8 cellular contexts compared by ENCODE assay signal in the genomic region with DNA sequence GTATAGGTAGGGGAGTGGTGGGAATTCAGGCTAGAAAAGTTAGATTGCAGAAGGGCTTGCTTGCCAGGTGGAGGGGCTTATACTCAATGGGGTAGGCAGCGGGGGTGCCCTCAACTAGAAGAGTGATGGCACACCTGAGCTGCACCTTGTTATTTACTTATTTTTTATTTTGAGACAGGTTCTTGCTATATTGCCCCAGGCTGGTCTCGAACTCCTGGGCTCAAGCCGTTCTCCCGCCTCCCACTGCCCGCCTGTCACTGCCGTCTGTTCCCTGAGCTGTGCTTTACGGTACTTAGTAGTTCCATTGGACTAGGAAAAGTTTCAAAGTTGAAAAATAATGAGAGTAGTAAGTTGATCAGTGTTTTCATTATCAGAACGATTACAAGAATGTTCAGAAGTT. TPM values are rescaled to one million over a fixed set of nuclear protein-coding genes. Genes with fewer than 3 reads are reported as not detected.
DNase-seq lines count a peak whose midpoint lies in the region; ATAC-seq and TF ChIP-seq lines count a peak whose summit lies in the region.
"Had no signal": no experiment of that assay in that cellular context is flagged by ENCODE, and none has a peak within 500 bp of the region (broad histone marks: within the 10 kb centered on the region; RNA-seq: fewer than 3 reads in every experiment).

No MANE protein-coding gene starts in this region.

- H3K27me3 ChIP-seq in WERI-Rb-1 (ENCODE audit: insufficient read depth, low read depth, severe bottlenecking) (no peaks in the 10 kb centered on the region), right cardiac atrium (ENCODE audit: control insufficient read depth, insufficient read depth) (no peaks in the 10 kb centered on the region), spleen (replicated peaks in 1 of 7) (no peaks in the 10 kb centered on the region)

- H3K4me1 ChIP-seq in HEK293 (ENCODE audit: control insufficient read depth, insufficient read depth, low read length): peaks cover 55% of the 10 kb centered on the region
- H3K4me1 ChIP-seq in right cardiac atrium (ENCODE audit: control insufficient read depth, insufficient read depth, low read length): peaks cover 7% of the 10 kb centered on the region
- H3K4me1 ChIP-seq in spleen: peaks cover 55 to 80% (median 75%) of the 10 kb centered on the region in 6 donors

- intact Hi-C loops in right cardiac atrium (cut with DNase I) (no loop called here), spleen (cut with DNase I; ENCODE audit: low total_unique reads) (no loop called here)

- TF ChIP-seq CTCF in HEK293 (tag by site-specific recombination; IDR thresholded peaks at IDR 0.05) (no peak), WERI-Rb-1 (IDR thresholded peaks at IDR 0.05; ENCODE audit: low read depth, low read length) (no peak), spleen (IDR thresholded peaks at IDR 0.05 in 8 of 11, conservative IDR thresholded peaks at IDR 0.05 in 3 of 11) (no peak)

- CTCF ChIA-PET in HEK293 (lab: Yijun Ruan, JAX): interaction anchor here (0.5 to 1.5 kb wide), 6 partner anchors 20 to 256 kb away, joined by 3 to 6 read pairs (median 4); no protein-coding TSS in a partner anchor

- peak overlapping the region; percentile 99 for H3K4me3 ChIP-seq in HEK293 (ENCODE audit: low read depth, low read length)
- peak overlapping the region; percentile 98 for H3K4me3 ChIP-seq in WERI-Rb-1 (ENCODE audit: low read depth, low read length)
- H3K4me3 ChIP-seq in right cardiac atrium (ENCODE audit: low read length): peak overlapping the region; percentile 94
- H3K4me3 ChIP-seq in spleen: peak overlapping the region in 6 of 8 donors; percentile 53 to 83 (median 56)

- no peak for ATAC-seq in right cardiac atrium
- no peak for ATAC-seq in GM21423 (IDR thresholded peaks at IDR 0.05; ENCODE audit: unreplicated experiment)
- ATAC-seq in HG03432 (IDR thresholded peaks at IDR 0.05; ENCODE audit: unreplicated experiment): no peak

- H3K36me3 ChIP-seq in HEK293 (ENCODE audit: control insufficient read depth in 2 of 2, insufficient read depth in 1 of 2, low read length in 2 of 2) (peaks cover 0 to 7% of the 10 kb centered on the region in 2 experiments; a peak in 1 of 3 replicates), WERI-Rb-1 (peaks cover 24% of the 10 kb centered on the region), spleen (peaks cover 0 to 29% (median 0%) of the 10 kb centered on the region in 6 donors)

- 29% methylated on average over 8 of the region's 8 CpGs for WGBS in right cardiac atrium
- WGBS in spleen, 5 donors: 57 to 79% (median 70%) methylated on average over 5 to 8 of the region's 8 CpGs

- no peak for DNase-seq in WERI-Rb-1
- DNase-seq in right cardiac atrium: no peak
- DNase-seq in spleen: no peak
- no peak for DNase-seq in Ammon's horn (ENCODE audit: low spot score)
- DNase-seq: stimulated activated CD4-positive, alpha-beta T cell treated with anti-CD3 and anti-CD28 coated beads, Interleukin-2, amount 100 ng/mL, for 48 hours had no signal

- H3K27ac ChIP-seq in HEK293 (ENCODE audit: extremely low read depth, low read depth, low read length) (peak overlapping the region; percentile 100), WERI-Rb-1 (peak overlapping the region; percentile 99; the same call in 1 of the 2 replicates), right cardiac atrium (ENCODE audit: low read length) (peak overlapping the region; percentile 75), spleen (peak overlapping the region in 5 of 8 donors; percentile 4 to 99 (median 96))

- H3K9me3 ChIP-seq in HEK293 (ENCODE audit: control insufficient read depth, insufficient read depth, low read depth, low read length): no peaks in the 10 kb centered on the region
- no peaks in the 10 kb centered on the region for H3K9me3 ChIP-seq in WERI-Rb-1 (ENCODE audit: severe bottlenecking)
- no peaks in the 10 kb centered on the region for H3K9me3 ChIP-seq in right cardiac atrium (ENCODE audit: control insufficient read depth, low read length)
- no peaks in the 10 kb centered on the region for H3K9me3 ChIP-seq in spleen

- no peak for TF ChIP-seq POLR2A in spleen (IDR thresholded peaks at IDR 0.05)

- POLR2A ChIA-PET in HEK293 (lab: Yijun Ruan, JAX): interaction anchor here (0.5 to 1.0 kb wide), 2 partner anchors 69 to 97 kb away, joined by 3 to 4 read pairs; partner anchors contain the start of gene EIF2S3

TF ChIP-seq in HEK293, 187 proteins besides CTCF, POLR2A, EP300 and RAD21:
- TF ChIP-seq ZNF704 (tag by site-specific recombination; IDR thresholded peaks at IDR 0.05) (no peak), EGR2 (tag by site-specific recombination; IDR thresholded peaks at IDR 0.05; ENCODE audit: low read depth) (no peak), ZNF174 (tag by site-specific recombination; IDR thresholded peaks at IDR 0.05) (no peak), GLIS1 (tag by site-specific recombination; IDR thresholded peaks at IDR 0.05) (no peak), RBAK (tag by site-specific recombination; IDR thresholded peaks at IDR 0.05) (no peak), ZNF155 (tag by site-specific recombination; IDR thresholded peaks at IDR 0.05) (no peak), ZNF416 (tag by site-specific recombination; IDR thresholded peaks at IDR 0.05) (no peak), ZNF223 (tag by site-specific recombination; IDR thresholded peaks at IDR 0.05) (no peak), ZNF24 (tag by site-specific recombination; IDR thresholded peaks at IDR 0.05) (no peak), OVOL3 (tag by site-specific recombination; IDR thresholded peaks at IDR 0.05) (no peak), ZNF18 (tag by site-specific recombination; IDR thresholded peaks at IDR 0.05) (no peak), ZNF132 (tag by site-specific recombination; IDR thresholded peaks at IDR 0.05; ENCODE audit: borderline replicate concordance) (no peak), ZNF394 (tag by site-specific recombination; IDR thresholded peaks at IDR 0.05; ENCODE audit: borderline replicate concordance) (no peak), ZFP3 (tag by site-specific recombination; IDR thresholded peaks at IDR 0.05; ENCODE audit: low read depth) (no peak)
- TF ChIP-seq, protein P1, sequence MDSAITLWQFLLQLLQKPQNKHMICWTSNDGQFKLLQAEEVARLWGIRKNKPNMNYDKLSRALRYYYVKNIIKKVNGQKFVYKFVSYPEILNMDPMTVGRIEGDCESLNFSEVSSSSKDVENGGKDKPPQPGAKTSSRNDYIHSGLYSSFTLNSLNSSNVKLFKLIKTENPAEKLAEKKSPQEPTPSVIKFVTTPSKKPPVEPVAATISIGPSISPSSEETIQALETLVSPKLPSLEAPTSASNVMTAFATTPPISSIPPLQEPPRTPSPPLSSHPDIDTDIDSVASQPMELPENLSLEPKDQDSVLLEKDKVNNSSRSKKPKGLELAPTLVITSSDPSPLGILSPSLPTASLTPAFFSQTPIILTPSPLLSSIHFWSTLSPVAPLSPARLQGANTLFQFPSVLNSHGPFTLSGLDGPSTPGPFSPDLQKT (IDR thresholded peaks at IDR 0.05; ENCODE audit: borderline replicate concordance, low read depth, low read length): no peak
- TF ChIP-seq, protein P2, sequence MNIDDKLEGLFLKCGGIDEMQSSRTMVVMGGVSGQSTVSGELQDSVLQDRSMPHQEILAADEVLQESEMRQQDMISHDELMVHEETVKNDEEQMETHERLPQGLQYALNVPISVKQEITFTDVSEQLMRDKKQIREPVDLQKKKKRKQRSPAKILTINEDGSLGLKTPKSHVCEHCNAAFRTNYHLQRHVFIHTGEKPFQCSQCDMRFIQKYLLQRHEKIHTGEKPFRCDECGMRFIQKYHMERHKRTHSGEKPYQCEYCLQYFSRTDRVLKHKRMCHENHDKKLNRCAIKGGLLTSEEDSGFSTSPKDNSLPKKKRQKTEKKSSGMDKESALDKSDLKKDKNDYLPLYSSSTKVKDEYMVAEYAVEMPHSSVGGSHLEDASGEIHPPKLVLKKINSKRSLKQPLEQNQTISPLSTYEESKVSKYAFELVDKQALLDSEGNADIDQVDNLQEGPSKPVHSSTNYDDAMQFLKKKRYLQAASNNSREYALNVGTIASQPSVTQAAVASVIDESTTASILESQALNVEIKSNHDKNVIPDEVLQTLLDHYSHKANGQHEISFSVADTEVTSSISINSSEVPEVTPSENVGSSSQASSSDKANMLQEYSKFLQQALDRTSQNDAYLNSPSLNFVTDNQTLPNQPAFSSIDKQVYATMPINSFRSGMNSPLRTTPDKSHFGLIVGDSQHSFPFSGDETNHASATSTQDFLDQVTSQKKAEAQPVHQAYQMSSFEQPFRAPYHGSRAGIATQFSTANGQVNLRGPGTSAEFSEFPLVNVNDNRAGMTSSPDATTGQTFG (tag by site-specific recombination; IDR thresholded peaks at IDR 0.05; ENCODE audit: borderline replicate concordance): no peak

RNA-seq across cellular contexts. Expression of gene ZFX, which starts 2.0 kb away (rescaled TPM):
- 10 to 100 TPM; 36.0 to 64.4 (median 50.7) TPM for total RNA-seq in right cardiac atrium
- 5.6 TPM for polyA plus RNA-seq in right cardiac atrium
- total RNA-seq in spleen: 100 to 1,000 TPM in 1 of 7 donors, 10 to 100 TPM in 6; 58.1 to 105 (median 77.7) TPM
- polyA plus RNA-seq in spleen: 1 to 10 TPM; 5.0 to 8.5 (median 6.8) TPM
